In genomic region chr3:150314248-150315027, GRCh38 we compare ENCODE assay signal across 2 cellular contexts.
TF ChIP-seq lines count a peak whose summit lies in the region.

No MANE protein-coding gene starts in this region.

TF ChIP-seq in HCT116, 20 proteins besides CTCF, POLR2A, EP300 and RAD21 (continued from another document):
- TF ChIP-seq ZBTB33 (IDR thresholded peaks at IDR 0.05; ENCODE audit: extremely low read depth, insufficient replicate concordance, low read length) (no peak), TCF7L2 (IDR thresholded peaks at IDR 0.05; ENCODE audit: borderline replicate concordance, extremely low read depth, insufficient read depth, insufficient read length) (no peak), SIN3A (IDR thresholded peaks at IDR 0.05; ENCODE audit: low read depth) (no peak), EGR1 (IDR thresholded peaks at IDR 0.05; ENCODE audit: low read depth) (no peak), REST (IDR thresholded peaks at IDR 0.05; ENCODE audit: low read depth) (no peak)

TF ChIP-seq in HEK293T, 16 proteins besides CTCF, POLR2A, EP300 and RAD21 (continued from another document):
- TF ChIP-seq FOXM1 (IDR thresholded peaks at IDR 0.05; ENCODE audit: borderline replicate concordance) (no peak), BHLHE40 (IDR thresholded peaks at IDR 0.05; ENCODE audit: borderline replicate concordance) (no peak), ARNT (IDR thresholded peaks at IDR 0.05) (no peak), FOXA1 (IDR thresholded peaks at IDR 0.05) (no peak), CTBP1 (IDR thresholded peaks at IDR 0.05; ENCODE audit: borderline replicate concordance) (no peak), LEF1 (IDR thresholded peaks at IDR 0.05; ENCODE audit: borderline replicate concordance) (no peak)
